ENCODE assay signal across 9 cellular contexts in genomic region chr12:92340441-92341332, GRCh38.
DNase-seq lines count a peak whose midpoint lies in the region; ATAC-seq and TF ChIP-seq lines count a peak whose summit lies in the region.
"Had no signal": no experiment of that assay in that cellular context is flagged by ENCODE, and none has a peak within 500 bp of the region (broad histone marks: within the 10 kb centered on the region; RNA-seq: fewer than 3 reads in every experiment).

No MANE protein-coding gene starts in this region.

- H3K4me3 Mint-ChIP-seq in activated T-helper 2 cell treated with anti-CD3 and anti-CD28 coated beads, Interferon-gamma antibody, Interleukin-2, Interleukin-4, amounts not matched to agents 10 μg/mL and 5 μg/mL and 100 μg/mL, durations not matched to agents 14 hours and 24 hours and 36 hours (ENCODE audit: low read depth) = peak overlapping the region; percentile 52
- H3K4me3 Mint-ChIP-seq in naive thymus-derived CD4-positive, alpha-beta T cell = peak overlapping the region; percentile 14 to 79 (median 69)
- no peak overlapping the region for H3K4me3 Mint-ChIP-seq in HFFc6

- no peaks in the 10 kb centered on the region for H3K27me3 ChIP-seq in naive thymus-derived CD4-positive, alpha-beta T cell (ENCODE audit: control insufficient read depth in 2 of 2, insufficient read depth in 2 of 2, low read length in 2 of 2)

- DNase-seq in activated T-helper 2 cell treated with anti-CD3 and anti-CD28 coated beads, Interferon-gamma antibody, Interleukin-2, Interleukin-4, amounts not matched to agents 10 μg/mL and 5 μg/mL and 100 μg/mL, durations not matched to agents 14 hours and 24 hours and 36 hours (ENCODE audit: low spot score) = no peak
- DNase-seq in naive thymus-derived CD4-positive, alpha-beta T cell = peak in 3 of 9 donors; percentile 23 to 32 (median 28)
- DNase-seq in medulla oblongata (ENCODE audit: extremely low spot score) (no peak), SIG-M5 (lab: John Stamatoyannopoulos, UW) (no peak), HFFc6 (no peak), GM20000 (ENCODE audit: low spot score) (no peak)
- DNase-seq: NCI-H774 had no signal

- H3K4me3 ChIP-seq in naive thymus-derived CD4-positive, alpha-beta T cell (ENCODE audit: low read length) = peak overlapping the region; percentile 5

- TF ChIP-seq CTCF in HFFc6 (IDR thresholded peaks at IDR 0.05) (no peak), GM20000 (IDR thresholded peaks at IDR 0.05; ENCODE audit: extremely low read depth, missing control alignments) (no peak)

- H3K36me3 Mint-ChIP-seq in activated T-helper 2 cell treated with anti-CD3 and anti-CD28 coated beads, Interferon-gamma antibody, Interleukin-2, Interleukin-4, amounts not matched to agents 10 μg/mL and 5 μg/mL and 100 μg/mL, durations not matched to agents 14 hours and 24 hours and 36 hours (ENCODE audit: low read depth) = peaks cover 6% of the 10 kb centered on the region
- peaks cover 0 to 4% (median 0%) of the 10 kb centered on the region in 5 donors for H3K36me3 Mint-ChIP-seq in naive thymus-derived CD4-positive, alpha-beta T cell
- H3K36me3 Mint-ChIP-seq in HFFc6 (ENCODE audit: low read depth) = no peaks in the 10 kb centered on the region

- no peaks in the 10 kb centered on the region for H3K9me3 ChIP-seq in naive thymus-derived CD4-positive, alpha-beta T cell (ENCODE audit: control insufficient read depth in 2 of 3, low read length in 3 of 3)

- CTCF ChIA-PET in naive thymus-derived CD4-positive, alpha-beta T cell (lab: Charles Lee) = no interaction called here

- H3K27me3 Mint-ChIP-seq in activated T-helper 2 cell treated with anti-CD3 and anti-CD28 coated beads, Interferon-gamma antibody, Interleukin-2, Interleukin-4, amounts not matched to agents 10 μg/mL and 5 μg/mL and 100 μg/mL, durations not matched to agents 14 hours and 24 hours and 36 hours (ENCODE audit: low read depth) = no peaks in the 10 kb centered on the region
- no peaks in the 10 kb centered on the region for H3K27me3 Mint-ChIP-seq in naive thymus-derived CD4-positive, alpha-beta T cell
- H3K27me3 Mint-ChIP-seq in HFFc6 (ENCODE audit: insufficient read depth) = no peaks in the 10 kb centered on the region

- H3K4me1 Mint-ChIP-seq in activated T-helper 2 cell treated with anti-CD3 and anti-CD28 coated beads, Interferon-gamma antibody, Interleukin-2, Interleukin-4, amounts not matched to agents 10 μg/mL and 5 μg/mL and 100 μg/mL, durations not matched to agents 14 hours and 24 hours and 36 hours (ENCODE audit: low read depth) = peaks cover 14% of the 10 kb centered on the region
- H3K4me1 Mint-ChIP-seq in naive thymus-derived CD4-positive, alpha-beta T cell = peaks cover 2 to 38% (median 20%) of the 10 kb centered on the region in 7 donors
- no peaks in the 10 kb centered on the region for H3K4me1 Mint-ChIP-seq in HFFc6 (ENCODE audit: low read depth)

- H3K9me3 Mint-ChIP-seq in activated T-helper 2 cell treated with anti-CD3 and anti-CD28 coated beads, Interferon-gamma antibody, Interleukin-2, Interleukin-4, amounts not matched to agents 10 μg/mL and 5 μg/mL and 100 μg/mL, durations not matched to agents 14 hours and 24 hours and 36 hours = peaks cover under 1% of the 10 kb centered on the region
- peaks cover 0 to 5% (median 0%) of the 10 kb centered on the region in 11 donors for H3K9me3 Mint-ChIP-seq in naive thymus-derived CD4-positive, alpha-beta T cell
- no peaks in the 10 kb centered on the region for H3K9me3 Mint-ChIP-seq in HFFc6

- no peaks in the 10 kb centered on the region for H3K36me3 ChIP-seq in naive thymus-derived CD4-positive, alpha-beta T cell (ENCODE audit: control insufficient read depth in 2 of 3, insufficient read depth in 3 of 3, low read length in 3 of 3)

- peak; percentile 86 for ATAC-seq in GM18502 (IDR thresholded peaks at IDR 0.05; ENCODE audit: poor library complexity, unreplicated experiment)
- ATAC-seq in HG02852 (IDR thresholded peaks at IDR 0.05; ENCODE audit: unreplicated experiment) = peak; percentile 71
- ATAC-seq in naive thymus-derived CD4-positive, alpha-beta T cell = peak; percentile 79

- peak overlapping the region; percentile 51 for H3K27ac ChIP-seq in naive thymus-derived CD4-positive, alpha-beta T cell (ENCODE audit: low read depth, low read length)

- H3K4me1 ChIP-seq in naive thymus-derived CD4-positive, alpha-beta T cell (ENCODE audit: control insufficient read depth in 2 of 2, insufficient read depth in 2 of 2, low read length in 2 of 2) = peaks cover 0 to 11% of the 10 kb centered on the region in 2 donors

- no peak overlapping the region for H3K27ac Mint-ChIP-seq in activated T-helper 2 cell treated with anti-CD3 and anti-CD28 coated beads, Interferon-gamma antibody, Interleukin-2, Interleukin-4, amounts not matched to agents 10 μg/mL and 5 μg/mL and 100 μg/mL, durations not matched to agents 14 hours and 24 hours and 36 hours
- H3K27ac Mint-ChIP-seq in naive thymus-derived CD4-positive, alpha-beta T cell = peak overlapping the region; percentile 35 to 90 (median 83)
- H3K27ac Mint-ChIP-seq in HFFc6 = no peak overlapping the region

- intact Hi-C loops in activated T-helper 2 cell treated with anti-CD3 and anti-CD28 coated beads, Interferon-gamma antibody, Interleukin-2, Interleukin-4, amounts not matched to agents 10 μg/mL and 5 μg/mL and 100 μg/mL, durations not matched to agents 14 hours and 24 hours and 36 hours (cut with micrococcal nuclease) = loop anchor here (10.0 kb wide), 2 partner anchors 64 to 156 kb away; no protein-coding TSS in a partner anchor
- intact Hi-C loops in naive thymus-derived CD4-positive, alpha-beta T cell (cut with micrococcal nuclease) = loop anchor here (5.0 kb wide), 2 partner anchors 57 to 193 kb away; partner anchors contain the start of gene BTG1 (in 1 of the 2)

- POLR2A ChIA-PET in naive thymus-derived CD4-positive, alpha-beta T cell (lab: Charles Lee) = interaction anchor here (0.7 to 1.6 kb wide), 6 partner anchors 9 to 195 kb away, joined by 3 to 5 read pairs (median 4); partner anchors contain the start of gene BTG1

Comparison
In these comparisons a context has a peak if more than half of its experiments do, and no peak if none do; other contexts are left out.
1. H3K27ac Mint-ChIP-seq: peak in naive thymus-derived CD4-positive, alpha-beta T cell (9 of 9); none in activated T-helper 2 cell treated with anti-CD3 and anti-CD28 coated beads, Interferon-gamma antibody, Interleukin-2, Interleukin-4, amounts not matched to agents 10 μg/mL and 5 μg/mL and 100 μg/mL, durations not matched to agents 14 hours and 24 hours and 36 hours (single experiment) and HFFc6 (single experiment).
2. Peak in every context shown above with its lines, with median percentiles within 50 percentile points of each other: ATAC-seq.